Comparison of ENCODE assay signal across 21 cellular contexts in the genomic region with DNA sequence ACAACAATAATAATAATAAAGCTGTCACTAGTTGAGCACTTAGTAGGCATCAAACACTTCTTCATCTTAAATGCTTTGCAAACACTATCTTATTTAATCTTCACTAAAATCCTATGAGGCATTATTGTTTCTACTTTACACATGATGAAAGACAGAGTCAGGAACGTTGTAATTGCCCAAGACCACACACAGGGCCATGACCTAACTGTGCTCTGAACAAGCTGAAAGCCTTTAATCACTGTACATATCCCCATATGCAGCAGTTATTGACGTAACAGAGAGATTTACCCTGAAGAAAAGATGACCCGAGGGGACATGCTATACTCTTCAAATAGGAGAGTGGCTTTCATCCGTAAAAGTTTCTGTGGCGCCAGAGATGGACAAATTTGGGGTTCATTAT. TPM values are rescaled to one million over a fixed set of nuclear protein-coding genes. Genes with fewer than 3 reads are reported as not detected.
DNase-seq lines count a peak whose midpoint lies in the region; ATAC-seq and FAIRE-seq lines count a peak whose summit lies in the region.
"Had no signal": no experiment of that assay in that cellular context is flagged by ENCODE, and none has a peak within 500 bp of the region (broad histone marks: within the 10 kb centered on the region; RNA-seq: fewer than 3 reads in every experiment).

No MANE protein-coding gene starts in this region.

- no peak for ATAC-seq in GM18511 (IDR thresholded peaks at IDR 0.05; ENCODE audit: unreplicated experiment)
- no peak for ATAC-seq in activated CD8-positive, alpha-beta T cell treated with anti-CD3 and anti-CD28 coated beads, Interleukin-2, amount 10 ng/mL, durations not matched to agents 7 days and 5 days
- ATAC-seq: activated T-cell treated with anti-CD3 and anti-CD28 coated beads, Interleukin-2, amount 50 U/mL, for 4 hours; heart right ventricle; Right ventricle myocardium inferior had no signal

- peaks cover 47% of the 10 kb centered on the region for H3K4me1 Mint-ChIP-seq in activated CD8-positive, alpha-beta T cell treated with anti-CD3 and anti-CD28 coated beads, Interleukin-2, amount 10 ng/mL, durations not matched to agents 7 days and 5 days (ENCODE audit: low read depth)

- POLR2A ChIA-PET in activated CD8-positive, alpha-beta T cell treated with anti-CD3 and anti-CD28 coated beads, Interleukin-2, amount 10 ng/mL, durations not matched to agents 7 days and 5 days (lab: Charles Lee), result no interaction called here

- peak; percentile 64 for FAIRE-seq in endometrium (lab: Jason Lieb, UNC)
- FAIRE-seq: GM18507 had no signal

- no peak overlapping the region for H3K4me3 Mint-ChIP-seq in activated CD8-positive, alpha-beta T cell treated with anti-CD3 and anti-CD28 coated beads, Interleukin-2, amount 10 ng/mL, durations not matched to agents 7 days and 5 days
- H3K4me3 Mint-ChIP-seq: activated T-cell treated with anti-CD3 and anti-CD28 coated beads, Interleukin-2, amount 50 U/mL, for 4 hours; CD4-positive, alpha-beta T cell had no signal

- CTCF ChIA-PET in activated CD8-positive, alpha-beta T cell treated with anti-CD3 and anti-CD28 coated beads, Interleukin-2, amount 10 ng/mL, durations not matched to agents 7 days and 5 days (lab: Charles Lee), result no interaction called here

- no peaks in the 10 kb centered on the region for H3K9me3 Mint-ChIP-seq in activated CD8-positive, alpha-beta T cell treated with anti-CD3 and anti-CD28 coated beads, Interleukin-2, amount 10 ng/mL, durations not matched to agents 7 days and 5 days (ENCODE audit: insufficient read depth)
- H3K9me3 Mint-ChIP-seq: activated T-cell treated with anti-CD3 and anti-CD28 coated beads, Interleukin-2, amount 50 U/mL, for 4 hours; CD4-positive, alpha-beta T cell had no signal

- no peak overlapping the region for H3K27ac Mint-ChIP-seq in activated CD8-positive, alpha-beta T cell treated with anti-CD3 and anti-CD28 coated beads, Interleukin-2, amount 10 ng/mL, durations not matched to agents 7 days and 5 days
- H3K27ac Mint-ChIP-seq: CD4-positive, alpha-beta T cell had no signal

- H3K27me3 Mint-ChIP-seq in activated CD8-positive, alpha-beta T cell treated with anti-CD3 and anti-CD28 coated beads, Interleukin-2, amount 10 ng/mL, durations not matched to agents 7 days and 5 days (ENCODE audit: low read depth), result peaks cover 10% of the 10 kb centered on the region
- H3K27me3 Mint-ChIP-seq: CD4-positive, alpha-beta T cell had no signal

- peaks cover 1% of the 10 kb centered on the region for H3K36me3 Mint-ChIP-seq in activated CD8-positive, alpha-beta T cell treated with anti-CD3 and anti-CD28 coated beads, Interleukin-2, amount 10 ng/mL, durations not matched to agents 7 days and 5 days (ENCODE audit: low read depth)
- H3K36me3 Mint-ChIP-seq: naive B cell had no signal

- DNase-seq in HCEC 1CT, result peak; percentile 79
- peak; percentile 37 for DNase-seq in NCI-H2227 treated with DMSO at 0.1 percent for 48 hours (lab: John Stamatoyannopoulos, UW)
- DNase-seq in iris pigment epithelial cell (ENCODE audit: low read depth), result peak; percentile 91
- DNase-seq in DMS79 (lab: John Stamatoyannopoulos, UW), result no peak
- DNase-seq in activated CD8-positive, alpha-beta T cell treated with anti-CD3 and anti-CD28 coated beads, Interleukin-2, amount 10 ng/mL, durations not matched to agents 7 days and 5 days, result no peak
- DNase-seq in RPMI8226, result no peak
- DNase-seq: activated CD4-positive, alpha-beta T cell treated with anti-CD3 and anti-CD28 coated beads for 48 hours; activated T-cell treated with anti-CD3 and anti-CD28 coated beads, Interleukin-2, amount 50 U/mL, for 4 hours; CD4-positive, alpha-beta T cell; esophagus squamous epithelium; GDM1; heart right ventricle; naive B cell; NCI-H1092 treated with DMSO at 0.1 percent for 48 hours; NCI-H187 treated with DMSO at 0.1 percent for 48 hours; NCI-H748 treated with DMSO at 0.1 percent for 48 hours; trophoblast cell had no signal

RNA-seq across cellular contexts. Expression of gene SACS, which starts 53.0 kb away (rescaled TPM):
- 10 to 100 TPM; 30.6 to 32.4 TPM for total RNA-seq in activated CD8-positive, alpha-beta T cell treated with anti-CD3 and anti-CD28 coated beads, Interleukin-2, amount 10 ng/mL, durations not matched to agents 7 days and 5 days

Comparison
In these comparisons a context has a peak if more than half of its experiments do, and no peak if none do; other contexts are left out.
1. DNase-seq: peak in HCEC 1CT (single experiment), NCI-H2227 treated with DMSO at 0.1 percent for 48 hours (single experiment) and iris pigment epithelial cell (single experiment); none in DMS79 (single experiment), activated CD8-positive, alpha-beta T cell treated with anti-CD3 and anti-CD28 coated beads, Interleukin-2, amount 10 ng/mL, durations not matched to agents 7 days and 5 days (single experiment) and RPMI8226 (single experiment).